ENCODE assay signal across 7 cellular contexts in the genomic region with DNA sequence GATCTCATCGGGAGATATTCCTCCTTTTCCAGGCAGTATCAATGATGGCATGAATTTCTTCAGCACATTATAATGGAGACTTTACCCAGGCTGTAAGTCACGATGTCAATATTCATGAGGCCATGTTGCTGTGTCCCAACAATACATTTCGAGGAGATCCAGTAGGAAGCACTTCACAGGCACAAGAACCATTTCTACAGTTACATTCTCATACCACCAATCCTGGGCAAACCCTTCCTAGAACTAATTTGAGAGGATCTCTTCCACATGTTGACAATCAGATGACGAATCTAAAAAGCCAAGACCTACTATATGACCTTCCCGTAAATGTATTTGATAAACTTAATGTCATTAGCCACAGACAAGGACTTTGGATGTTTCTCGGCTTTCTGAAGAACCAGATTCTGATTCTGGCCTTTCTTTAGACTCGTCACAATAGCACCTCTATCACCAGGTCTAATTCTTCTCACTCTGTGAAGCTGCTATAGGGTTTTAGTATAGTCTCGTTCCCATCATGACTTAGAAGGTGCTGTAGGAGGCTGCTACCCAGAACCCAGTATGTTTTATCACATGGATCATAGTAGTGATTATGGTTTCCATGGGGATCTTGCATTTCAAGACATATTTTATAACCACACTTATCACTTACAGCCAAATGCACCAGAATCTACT.
DNase-seq lines count a peak whose midpoint lies in the region; TF ChIP-seq lines count a peak whose summit lies in the region.

No MANE protein-coding gene starts in this region.

- H3K9me3 Mint-ChIP-seq in dendritic cell treated with granulocyte-macrophage colony-stimulating factor and Interleukin-4, amounts not matched to agents 40 ng/mL and 50 ng/mL, for 4 days, result peaks cover 33% of the 10 kb centered on the region

- H3K27me3 ChIP-seq in DOHH2 (ENCODE audit: control insufficient read depth, low read length), result no peaks in the 10 kb centered on the region
- no peaks in the 10 kb centered on the region for H3K27me3 ChIP-seq in MM.1S (replicated peaks; ENCODE audit: insufficient read depth, low read length)
- no peaks in the 10 kb centered on the region for H3K27me3 ChIP-seq in neuron (ENCODE audit: insufficient read depth, low read length)

- DNase-seq in MM.1S (no peak), SKM-1 (lab: John Stamatoyannopoulos, UW; ENCODE audit: unreplicated experiment) (no peak), NCI-H1105 treated with DMSO at 0.1 percent for 48 hours (lab: John Stamatoyannopoulos, UW) (no peak), foreskin melanocyte (no peak)

- H4K20me1 ChIP-seq in DOHH2 (ENCODE audit: control insufficient read depth, insufficient read depth, low read depth, low read length) (no peaks in the 10 kb centered on the region), MM.1S (ENCODE audit: insufficient read depth, low read length) (no peaks in the 10 kb centered on the region)

- H3K27me3 Mint-ChIP-seq in dendritic cell treated with granulocyte-macrophage colony-stimulating factor and Interleukin-4, amounts not matched to agents 40 ng/mL and 50 ng/mL, for 4 days, result no peaks in the 10 kb centered on the region

- H3K4me2 ChIP-seq in DOHH2 (ENCODE audit: low read length), result peak overlapping the region; percentile 99
- H3K4me2 ChIP-seq in MM.1S (ENCODE audit: low read depth, low read length), result peak overlapping the region; percentile 94

- H3K27ac ChIP-seq in DOHH2 (ENCODE audit: low read depth, low read length), result peak overlapping the region; percentile 98
- H3K27ac ChIP-seq in MM.1S (ENCODE audit: low read length), result no peak overlapping the region

- H3K9me2 ChIP-seq in DOHH2 (replicated peaks; ENCODE audit: control insufficient read depth, low read length) (no peaks in the 10 kb centered on the region), MM.1S (replicated peaks; ENCODE audit: insufficient read depth, low read length) (no peaks in the 10 kb centered on the region)

- peaks cover 40% of the 10 kb centered on the region for H3K4me1 Mint-ChIP-seq in dendritic cell treated with granulocyte-macrophage colony-stimulating factor and Interleukin-4, amounts not matched to agents 40 ng/mL and 50 ng/mL, for 4 days (ENCODE audit: low read depth)

- intact Hi-C loops in dendritic cell treated with granulocyte-macrophage colony-stimulating factor and Interleukin-4, amounts not matched to agents 40 ng/mL and 50 ng/mL, for 4 days (cut with micrococcal nuclease), result loop anchor here (2.0 kb wide), 1 partner anchor 40 kb away; a partner anchor contains a TSS

- H3K36me3 ChIP-seq in DOHH2 (ENCODE audit: control insufficient read depth, low read length) (peaks cover 23% of the 10 kb centered on the region), MM.1S (replicated peaks; ENCODE audit: insufficient read depth, low read length) (no peaks in the 10 kb centered on the region), neuron (ENCODE audit: insufficient read depth, low read length) (no peaks in the 10 kb centered on the region)

- H3K4me3 ChIP-seq in DOHH2 (ENCODE audit: low read length), result peak overlapping the region; percentile 87
- H3K4me3 ChIP-seq in MM.1S (ENCODE audit: low read length), result peak overlapping the region; percentile 92
- peak overlapping the region; percentile 28 for H3K4me3 ChIP-seq in neuron (ENCODE audit: low read length)

- H3K4me1 ChIP-seq in DOHH2 (ENCODE audit: control insufficient read depth, low read length) (peaks cover 70% of the 10 kb centered on the region), MM.1S (ENCODE audit: low read length) (peaks cover 18% of the 10 kb centered on the region), neuron (ENCODE audit: insufficient read depth, low read length) (no peaks in the 10 kb centered on the region)

- peaks cover 60% of the 10 kb centered on the region for H3F3A ChIP-seq in DOHH2 (ENCODE audit: control insufficient read depth, insufficient read depth)
- H3F3A ChIP-seq in MM.1S (ENCODE audit: insufficient read depth, low read length), result peaks cover 12% of the 10 kb centered on the region

- no peak for TF ChIP-seq CTCF in DOHH2 (IDR thresholded peaks at IDR 0.05; ENCODE audit: low read depth, low read length, poor library complexity, severe bottlenecking)
- TF ChIP-seq CTCF in MM.1S (IDR thresholded peaks at IDR 0.05; ENCODE audit: low read length), result no peak

- H3K79me2 ChIP-seq in DOHH2 (ENCODE audit: control insufficient read depth, low read length) (peaks cover 36% of the 10 kb centered on the region), MM.1S (ENCODE audit: low read length) (no peaks in the 10 kb centered on the region)

- H3K36me3 Mint-ChIP-seq in dendritic cell treated with granulocyte-macrophage colony-stimulating factor and Interleukin-4, amounts not matched to agents 40 ng/mL and 50 ng/mL, for 4 days (ENCODE audit: low read depth), result peaks cover 28% of the 10 kb centered on the region

- peak overlapping the region; percentile 74; the same call in 1 of the 2 replicates for H3K9ac ChIP-seq in MM.1S (ENCODE audit: low read length)

- H2AFZ ChIP-seq in MM.1S (ENCODE audit: low read length), result peak overlapping the region; percentile 93
- H2AFZ ChIP-seq in neuron (ENCODE audit: low read depth, low read length), result peak overlapping the region; percentile 27

- H3K9me3 ChIP-seq in DOHH2 (ENCODE audit: control insufficient read depth, insufficient read depth, low read length), result peaks cover 10% of the 10 kb centered on the region; the same call in 1 of the 2 replicates
- H3K9me3 ChIP-seq in MM.1S (replicated peaks; ENCODE audit: insufficient read depth, low read length), result no peaks in the 10 kb centered on the region
- peaks cover 5% of the 10 kb centered on the region for H3K9me3 ChIP-seq in neuron (ENCODE audit: low read length)

- H3K27ac Mint-ChIP-seq in dendritic cell treated with granulocyte-macrophage colony-stimulating factor and Interleukin-4, amounts not matched to agents 40 ng/mL and 50 ng/mL, for 4 days, result peak overlapping the region; percentile 93

- H3K4me3 Mint-ChIP-seq in dendritic cell treated with granulocyte-macrophage colony-stimulating factor and Interleukin-4, amounts not matched to agents 40 ng/mL and 50 ng/mL, for 4 days, result no peak overlapping the region

Comparison
In these comparisons a context has a peak if more than half of its experiments do, and no peak if none do; other contexts are left out.
1. H3K4me3 ChIP-seq: peak in every context shown above with its lines; median percentile 92 in MM.1S; 87 in DOHH2; 28 in neuron.